In the genomic region with DNA sequence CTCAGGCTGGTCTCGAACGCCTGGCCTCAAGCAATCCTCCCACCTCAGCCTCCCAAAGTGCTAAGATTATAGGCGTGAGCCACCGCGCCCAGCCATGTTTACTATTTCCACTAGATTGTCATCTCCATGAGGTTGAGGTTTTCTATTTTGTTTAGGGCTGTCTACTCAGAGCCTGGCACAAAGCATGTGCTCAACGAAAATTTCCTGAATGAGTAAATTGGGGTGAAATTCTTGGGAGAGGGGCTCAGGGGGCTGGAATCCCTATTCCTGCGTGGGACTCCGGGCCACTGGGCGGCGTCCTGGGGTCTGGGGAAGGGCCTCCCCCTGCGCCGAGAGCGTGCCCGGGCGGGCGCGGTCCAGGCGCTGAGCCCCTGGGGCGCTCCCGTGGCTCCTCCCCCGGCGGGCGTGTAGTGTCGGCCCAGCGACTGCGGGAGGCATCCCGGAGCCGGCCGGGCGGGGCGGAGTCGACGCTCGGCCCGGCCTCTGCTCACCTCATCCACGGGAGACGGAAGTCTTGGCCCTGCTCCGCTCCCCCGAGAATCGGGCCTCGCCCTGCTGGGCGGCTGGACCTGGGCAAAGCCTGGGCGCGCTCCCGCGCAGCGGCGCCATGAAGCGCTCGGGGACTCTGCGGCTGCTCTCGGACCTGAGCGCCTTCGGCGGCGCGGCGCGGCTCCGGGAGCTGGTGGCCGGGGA, we compare ENCODE assay signal across 8 cellular contexts. TPM values are rescaled to one million over a fixed set of nuclear protein-coding genes. Genes with fewer than 3 reads are reported as not detected.
DNase-seq lines count a peak whose midpoint lies in the region; ATAC-seq, FAIRE-seq and TF ChIP-seq lines count a peak whose summit lies in the region.

Gene HPS6, plus strand, starts transcription at position 482 of the 693 bp plus-strand sequence. Its CDS starts 126 bp downstream, at position 608.

- DNase-seq in NCI-H1092 (lab: John Stamatoyannopoulos, UW) (peak; percentile 57), T-helper 1 cell (peak; percentile 79 to 93 (median 81)), adrenal gland (peak; percentile 88 to 93 (median 90)), left cardiac atrium (peak; percentile 95), psoas muscle (peak; percentile 94 to 96), urothelium cell line (ENCODE audit: low spot score) (peak; percentile 98)

- H3K27me3 ChIP-seq in adrenal gland (no peaks in the 10 kb centered on the region), psoas muscle (ENCODE audit: insufficient read depth in 3 of 3, low read length in 2 of 3) (no peaks in the 10 kb centered on the region)

- TF ChIP-seq POLR2A in adrenal gland (IDR thresholded peaks at IDR 0.05) = peak; percentile 78 to 82

- 1 to 5% (median 2%) methylated on average over 11 to 61 of the region's 61 CpGs for WGBS in adrenal gland, 4 donors
- WGBS in psoas muscle, 3 donors = 2 to 3% (median 2%) methylated on average over 37 to 61 of the region's 61 CpGs

- TF ChIP-seq CTCF in GM12873 (IDR thresholded peaks at IDR 0.05; ENCODE audit: insufficient read depth, low read depth, low read length, missing control alignments) (peak; percentile 17), adrenal gland (IDR thresholded peaks at IDR 0.05) (peak in 1 of 6 experiments; percentile 4), psoas muscle (IDR thresholded peaks at IDR 0.05) (peak; percentile 15)

- H3K36me3 ChIP-seq in adrenal gland (replicated peaks in 1 of 2) = no peaks in the 10 kb centered on the region
- H3K36me3 ChIP-seq in psoas muscle (ENCODE audit: insufficient read depth in 1 of 2, low read depth in 1 of 2) = peaks cover 0 to 9% of the 10 kb centered on the region in 2 donors

- peak; percentile 92 for ATAC-seq in HG02588 (IDR thresholded peaks at IDR 0.05; ENCODE audit: unreplicated experiment)
- peak; percentile 98 for ATAC-seq in left cardiac atrium
- peak; percentile 96 to 97 (median 97) for ATAC-seq in psoas muscle

- H3K4me1 ChIP-seq in adrenal gland (replicated peaks in 1 of 2) = peaks cover 11 to 15% of the 10 kb centered on the region in 2 donors
- peaks cover 18% of the 10 kb centered on the region for H3K4me1 ChIP-seq in psoas muscle

- FAIRE-seq in urothelium cell line (lab: Jason Lieb, UNC) = peak; percentile 89

- H3K9me3 ChIP-seq in adrenal gland (replicated peaks in 1 of 3) = no peaks in the 10 kb centered on the region
- no peaks in the 10 kb centered on the region for H3K9me3 ChIP-seq in psoas muscle

- H3K4me3 ChIP-seq in adrenal gland = peak within 1 kb of the TSS; percentile 59 to 98 (median 88)
- H3K4me3 ChIP-seq in psoas muscle = peak within 1 kb of the TSS; percentile 90

- intact Hi-C loops in adrenal gland (cut with DNase I) = loop anchor here in 1 of 2 donors (10.0 kb wide), 1 partner anchor 230 kb away; no protein-coding TSS in a partner anchor
- intact Hi-C loops in left cardiac atrium (cut with DNase I) = loop anchor here in 1 of 2 donors (10.0 kb wide), 1 partner anchor 460 kb away; no protein-coding TSS in a partner anchor
- intact Hi-C loops in psoas muscle (cut with DNase I) = no loop called here

- peak within 1 kb of the TSS; percentile 74 to 95 (median 87) for H3K27ac ChIP-seq in adrenal gland
- peak within 1 kb of the TSS; percentile 88 for H3K27ac ChIP-seq in psoas muscle

RNA-seq across cellular contexts. Expression of gene HPS6, which starts in this region (rescaled TPM):
- 10 to 100 TPM; 20.1 to 46.0 (median 27.3) TPM for total RNA-seq in adrenal gland
- polyA plus RNA-seq in adrenal gland = 10 to 100 TPM in 1 of 3 donors, 1 to 10 TPM in 2; 4.5 to 13.0 (median 9.5) TPM
- 10 to 100 TPM; 10.1 to 12.1 TPM for total RNA-seq in left cardiac atrium
- 10 to 100 TPM in 2 of 4 donors, 1 to 10 TPM in 2; 8.8 to 13.2 (median 10.1) TPM for total RNA-seq in psoas muscle
- 10 to 100 TPM in 1 of 3 donors, 1 to 10 TPM in 2; 7.3 to 12.5 (median 9.8) TPM for polyA plus RNA-seq in psoas muscle

Comparison
In these comparisons a context has a peak if more than half of its experiments do, and no peak if none do; other contexts are left out.
1. Peak in every context shown above with its lines: DNase-seq, ATAC-seq, H3K4me3 ChIP-seq and H3K27ac ChIP-seq.